Comparison of ENCODE assay signal across 3 cellular contexts in the genomic region with DNA sequence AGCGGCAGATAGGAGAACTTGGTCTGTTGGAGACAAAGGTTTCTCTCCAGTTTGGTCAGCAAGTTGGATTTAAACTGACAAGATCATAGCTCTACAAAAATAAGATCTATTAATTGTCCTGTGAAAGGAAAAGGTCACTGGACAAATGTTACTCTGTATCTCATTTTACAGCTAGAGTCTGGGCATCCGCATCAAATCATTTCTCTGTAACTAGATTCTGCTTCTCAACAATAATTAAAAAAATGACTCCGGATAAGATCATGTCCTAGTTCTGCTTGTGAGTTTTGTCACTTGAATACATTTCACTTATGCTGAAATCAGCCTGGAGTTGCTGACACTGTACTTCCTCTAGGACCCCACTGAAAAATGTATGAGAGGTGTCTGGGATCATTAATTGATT.
A peak's percentile ranks its signal among the peaks of the same experiment; 100 is the strongest.
TF ChIP-seq lines count a peak whose summit lies in the region.

No MANE protein-coding gene starts in this region.

TF ChIP-seq in A549, 52 proteins besides CTCF, POLR2A, EP300 and RAD21:
- TF ChIP-seq HEYL (CRISPR knock-in tag; IDR thresholded peaks at IDR 0.05) = no peak
- TF ChIP-seq HOXA7 (CRISPR knock-in tag; IDR thresholded peaks at IDR 0.05) = no peak
- TF ChIP-seq, protein P1, sequence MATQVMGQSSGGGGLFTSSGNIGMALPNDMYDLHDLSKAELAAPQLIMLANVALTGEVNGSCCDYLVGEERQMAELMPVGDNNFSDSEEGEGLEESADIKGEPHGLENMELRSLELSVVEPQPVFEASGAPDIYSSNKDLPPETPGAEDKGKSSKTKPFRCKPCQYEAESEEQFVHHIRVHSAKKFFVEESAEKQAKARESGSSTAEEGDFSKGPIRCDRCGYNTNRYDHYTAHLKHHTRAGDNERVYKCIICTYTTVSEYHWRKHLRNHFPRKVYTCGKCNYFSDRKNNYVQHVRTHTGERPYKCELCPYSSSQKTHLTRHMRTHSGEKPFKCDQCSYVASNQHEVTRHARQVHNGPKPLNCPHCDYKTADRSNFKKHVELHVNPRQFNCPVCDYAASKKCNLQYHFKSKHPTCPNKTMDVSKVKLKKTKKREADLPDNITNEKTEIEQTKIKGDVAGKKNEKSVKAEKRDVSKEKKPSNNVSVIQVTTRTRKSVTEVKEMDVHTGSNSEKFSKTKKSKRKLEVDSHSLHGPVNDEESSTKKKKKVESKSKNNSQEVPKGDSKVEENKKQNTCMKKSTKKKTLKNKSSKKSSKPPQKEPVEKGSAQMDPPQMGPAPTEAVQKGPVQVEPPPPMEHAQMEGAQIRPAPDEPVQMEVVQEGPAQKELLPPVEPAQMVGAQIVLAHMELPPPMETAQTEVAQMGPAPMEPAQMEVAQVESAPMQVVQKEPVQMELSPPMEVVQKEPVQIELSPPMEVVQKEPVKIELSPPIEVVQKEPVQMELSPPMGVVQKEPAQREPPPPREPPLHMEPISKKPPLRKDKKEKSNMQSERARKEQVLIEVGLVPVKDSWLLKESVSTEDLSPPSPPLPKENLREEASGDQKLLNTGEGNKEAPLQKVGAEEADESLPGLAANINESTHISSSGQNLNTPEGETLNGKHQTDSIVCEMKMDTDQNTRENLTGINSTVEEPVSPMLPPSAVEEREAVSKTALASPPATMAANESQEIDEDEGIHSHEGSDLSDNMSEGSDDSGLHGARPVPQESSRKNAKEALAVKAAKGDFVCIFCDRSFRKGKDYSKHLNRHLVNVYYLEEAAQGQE (IDR thresholded peaks at IDR 0.05) = no peak

TF ChIP-seq in IMR-90, 13 proteins besides CTCF, POLR2A, EP300 and RAD21:
- TF ChIP-seq MAZ (IDR thresholded peaks at IDR 0.05; ENCODE audit: borderline replicate concordance, low read depth, low read length) (no peak), MXI1 (IDR thresholded peaks at IDR 0.05; ENCODE audit: borderline replicate concordance, low read depth, low read length) (no peak), NFE2L2 (IDR thresholded peaks at IDR 0.05; ENCODE audit: low read depth, low read length) (no peak), RCOR1 (IDR thresholded peaks at IDR 0.05; ENCODE audit: insufficient replicate concordance, low read length) (no peak), CHD1 (IDR thresholded peaks at IDR 0.05; ENCODE audit: low read depth, low read length) (no peak), FOS (IDR thresholded peaks at IDR 0.05; ENCODE audit: low read depth, low read length) (no peak), SMC3 (IDR thresholded peaks at IDR 0.05; ENCODE audit: low read depth, low read length) (no peak), CEBPB (IDR thresholded peaks at IDR 0.05; ENCODE audit: low read depth, low read length) (no peak), RFX5 (IDR thresholded peaks at IDR 0.05; ENCODE audit: low read depth, low read length) (no peak), BHLHE40 (IDR thresholded peaks at IDR 0.05; ENCODE audit: low read depth, low read length) (no peak), MAFK (IDR thresholded peaks at IDR 0.05; ENCODE audit: low read depth, low read length) (no peak)
- TF ChIP-seq, protein P2, sequence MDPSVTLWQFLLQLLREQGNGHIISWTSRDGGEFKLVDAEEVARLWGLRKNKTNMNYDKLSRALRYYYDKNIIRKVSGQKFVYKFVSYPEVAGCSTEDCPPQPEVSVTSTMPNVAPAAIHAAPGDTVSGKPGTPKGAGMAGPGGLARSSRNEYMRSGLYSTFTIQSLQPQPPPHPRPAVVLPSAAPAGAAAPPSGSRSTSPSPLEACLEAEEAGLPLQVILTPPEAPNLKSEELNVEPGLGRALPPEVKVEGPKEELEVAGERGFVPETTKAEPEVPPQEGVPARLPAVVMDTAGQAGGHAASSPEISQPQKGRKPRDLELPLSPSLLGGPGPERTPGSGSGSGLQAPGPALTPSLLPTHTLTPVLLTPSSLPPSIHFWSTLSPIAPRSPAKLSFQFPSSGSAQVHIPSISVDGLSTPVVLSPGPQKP (IDR thresholded peaks at IDR 0.05; ENCODE audit: borderline replicate concordance, low read depth, low read length) = no peak
- TF ChIP-seq, protein P3, sequence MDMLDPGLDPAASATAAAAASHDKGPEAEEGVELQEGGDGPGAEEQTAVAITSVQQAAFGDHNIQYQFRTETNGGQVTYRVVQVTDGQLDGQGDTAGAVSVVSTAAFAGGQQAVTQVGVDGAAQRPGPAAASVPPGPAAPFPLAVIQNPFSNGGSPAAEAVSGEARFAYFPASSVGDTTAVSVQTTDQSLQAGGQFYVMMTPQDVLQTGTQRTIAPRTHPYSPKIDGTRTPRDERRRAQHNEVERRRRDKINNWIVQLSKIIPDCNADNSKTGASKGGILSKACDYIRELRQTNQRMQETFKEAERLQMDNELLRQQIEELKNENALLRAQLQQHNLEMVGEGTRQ (IDR thresholded peaks at IDR 0.05; ENCODE audit: low read depth, low read length) = no peak

TF ChIP-seq in SK-N-SH treated with all-trans-retinoic acid at 6 μM for 48 hours, 23 proteins besides CTCF, POLR2A, EP300 and RAD21:
- TF ChIP-seq, protein P4, sequence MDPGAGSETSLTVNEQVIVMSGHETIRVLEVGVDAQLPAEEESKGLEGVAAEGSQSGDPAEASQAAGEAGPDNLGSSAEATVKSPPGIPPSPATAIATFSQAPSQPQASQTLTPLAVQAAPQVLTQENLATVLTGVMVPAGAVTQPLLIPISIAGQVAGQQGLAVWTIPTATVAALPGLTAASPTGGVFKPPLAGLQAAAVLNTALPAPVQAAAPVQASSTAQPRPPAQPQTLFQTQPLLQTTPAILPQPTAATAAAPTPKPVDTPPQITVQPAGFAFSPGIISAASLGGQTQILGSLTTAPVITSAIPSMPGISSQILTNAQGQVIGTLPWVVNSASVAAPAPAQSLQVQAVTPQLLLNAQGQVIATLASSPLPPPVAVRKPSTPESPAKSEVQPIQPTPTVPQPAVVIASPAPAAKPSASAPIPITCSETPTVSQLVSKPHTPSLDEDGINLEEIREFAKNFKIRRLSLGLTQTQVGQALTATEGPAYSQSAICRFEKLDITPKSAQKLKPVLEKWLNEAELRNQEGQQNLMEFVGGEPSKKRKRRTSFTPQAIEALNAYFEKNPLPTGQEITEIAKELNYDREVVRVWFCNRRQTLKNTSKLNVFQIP (CRISPR knock-in tag; IDR thresholded peaks at IDR 0.05; ENCODE audit: borderline replicate concordance, low read depth) = no peak
- TF ChIP-seq ZFP30 (CRISPR knock-in tag; IDR thresholded peaks at IDR 0.05) (no peak), TCF4 (CRISPR knock-in tag; IDR thresholded peaks at IDR 0.05; ENCODE audit: borderline replicate concordance) (0 out of 2 replicates have a peak, but pooled peaks have one; percentile 26)
- TF ChIP-seq, protein P5, sequence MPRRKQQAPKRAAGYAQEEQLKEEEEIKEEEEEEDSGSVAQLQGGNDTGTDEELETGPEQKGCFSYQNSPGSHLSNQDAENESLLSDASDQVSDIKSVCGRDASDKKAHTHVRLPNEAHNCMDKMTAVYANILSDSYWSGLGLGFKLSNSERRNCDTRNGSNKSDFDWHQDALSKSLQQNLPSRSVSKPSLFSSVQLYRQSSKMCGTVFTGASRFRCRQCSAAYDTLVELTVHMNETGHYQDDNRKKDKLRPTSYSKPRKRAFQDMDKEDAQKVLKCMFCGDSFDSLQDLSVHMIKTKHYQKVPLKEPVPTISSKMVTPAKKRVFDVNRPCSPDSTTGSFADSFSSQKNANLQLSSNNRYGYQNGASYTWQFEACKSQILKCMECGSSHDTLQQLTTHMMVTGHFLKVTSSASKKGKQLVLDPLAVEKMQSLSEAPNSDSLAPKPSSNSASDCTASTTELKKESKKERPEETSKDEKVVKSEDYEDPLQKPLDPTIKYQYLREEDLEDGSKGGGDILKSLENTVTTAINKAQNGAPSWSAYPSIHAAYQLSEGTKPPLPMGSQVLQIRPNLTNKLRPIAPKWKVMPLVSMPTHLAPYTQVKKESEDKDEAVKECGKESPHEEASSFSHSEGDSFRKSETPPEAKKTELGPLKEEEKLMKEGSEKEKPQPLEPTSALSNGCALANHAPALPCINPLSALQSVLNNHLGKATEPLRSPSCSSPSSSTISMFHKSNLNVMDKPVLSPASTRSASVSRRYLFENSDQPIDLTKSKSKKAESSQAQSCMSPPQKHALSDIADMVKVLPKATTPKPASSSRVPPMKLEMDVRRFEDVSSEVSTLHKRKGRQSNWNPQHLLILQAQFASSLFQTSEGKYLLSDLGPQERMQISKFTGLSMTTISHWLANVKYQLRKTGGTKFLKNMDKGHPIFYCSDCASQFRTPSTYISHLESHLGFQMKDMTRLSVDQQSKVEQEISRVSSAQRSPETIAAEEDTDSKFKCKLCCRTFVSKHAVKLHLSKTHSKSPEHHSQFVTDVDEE (CRISPR knock-in tag; IDR thresholded peaks at IDR 0.05) = peak; percentile 39; the same call in 1 of the 2 replicates
